ENCODE assay signal across 3 cellular contexts in the genomic region with DNA sequence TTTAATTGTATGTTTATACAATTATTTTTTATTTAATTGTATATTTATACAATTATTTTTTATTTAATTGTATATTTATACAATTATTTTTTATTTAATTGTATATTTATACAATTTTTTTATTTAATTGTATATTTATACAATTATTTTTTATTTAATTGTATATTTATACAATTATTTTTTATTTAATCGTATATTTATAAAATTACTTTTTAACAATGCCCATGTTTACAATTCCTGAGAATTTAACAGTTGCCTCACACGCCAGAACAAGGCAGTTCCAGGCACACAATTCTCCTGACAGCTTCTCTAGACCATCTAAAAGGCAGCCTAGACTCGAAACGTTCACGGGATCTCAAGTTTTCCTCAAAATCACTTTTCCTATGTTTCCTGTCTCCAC. TPM values are rescaled to one million over a fixed set of nuclear protein-coding genes. Genes with fewer than 3 reads are reported as not detected.
"Had no signal": no experiment of that assay in that cellular context is flagged by ENCODE, and none has a peak within 500 bp of the region (broad histone marks: within the 10 kb centered on the region; RNA-seq: fewer than 3 reads in every experiment).

No MANE protein-coding gene starts in this region.

RNA-seq across cellular contexts. Expression of a gene that starts 4.5 kb away (rescaled TPM):
- total RNA-seq: IMR-90, Right ventricle myocardium inferior, RPMI7951 had no signal
- polyA plus RNA-seq: IMR-90 had no signal
